ENCODE assay signal across 31 cellular contexts in the genomic region with DNA sequence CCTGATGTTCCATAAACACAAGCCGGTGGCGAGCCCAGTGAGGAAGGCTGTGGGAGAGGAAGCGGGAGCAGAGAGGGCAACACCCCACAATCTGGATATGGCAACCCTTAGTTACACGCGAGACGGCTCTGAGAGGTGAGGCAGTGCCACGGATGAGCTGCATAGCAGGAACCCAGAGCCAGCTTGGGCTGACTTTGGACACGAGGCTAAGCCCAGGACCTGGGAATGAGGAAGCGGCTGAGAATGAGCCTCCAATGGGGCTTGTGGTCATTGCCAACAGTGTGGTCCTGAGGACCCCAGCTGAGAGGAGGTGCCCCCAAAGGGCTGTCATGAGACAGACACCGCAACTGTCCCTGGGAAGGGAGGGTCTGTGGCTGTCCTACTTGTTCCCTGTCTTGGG.
"Had no signal": no experiment of that assay in that cellular context is flagged by ENCODE, and none has a peak within 500 bp of the region (broad histone marks: within the 10 kb centered on the region; RNA-seq: fewer than 3 reads in every experiment).

No MANE protein-coding gene starts in this region.

- H3K36me3 Mint-ChIP-seq: naive B cell; naive thymus-derived CD8-positive, alpha-beta T cell; natural killer cell treated with Interleukin-12 subunit alpha and Interleukin-12 subunit beta and Interleukin-15 and Interleukin-18, amount 100 ng/mL, for 72 hours; stimulated activated naive B cell treated with anti-CD40 and anti-IgM and Interleukin-4, amounts not matched to agents 10 μg/mL and 1 μg/mL and 100 μg/mL, for 72 hours; type B pancreatic cell had no signal

- H3K4me3 ChIP-seq: ovary, psoas muscle, right lobe of liver, skin epidermis, smooth muscle cell, spleen, stomach, thoracic aorta, thyroid gland, tibial nerve, upper lobe of right lung, uterus had no signal

- H3K27ac Mint-ChIP-seq: naive B cell; naive thymus-derived CD8-positive, alpha-beta T cell; natural killer cell treated with Interleukin-12 subunit alpha and Interleukin-12 subunit beta and Interleukin-15 and Interleukin-18, amount 100 ng/mL, for 72 hours; nephron progenitor cell; progenitor cell of endocrine pancreas; stimulated activated naive B cell treated with anti-CD40 and anti-IgM and Interleukin-4, amounts not matched to agents 10 μg/mL and 1 μg/mL and 100 μg/mL, for 72 hours; stimulated activated naive CD8-positive, alpha-beta T cell treated with anti-CD3 and anti-CD28 coated beads, Interleukin-15, Interleukin-2, amounts not matched to agents 100 ng/mL and 50 ng/mL, for 24 hours; type B pancreatic cell had no signal

- DNase-seq: naive B cell; naive thymus-derived CD8-positive, alpha-beta T cell; nephron progenitor cell; occipital lobe; ovary; posterior cingulate gyrus; psoas muscle; right cardiac atrium; spleen; stimulated activated CD4-positive, alpha-beta T cell treated with anti-CD3 and anti-CD28 coated beads, Interleukin-12 subunit alpha, Interleukin-12 subunit beta, amount 100 ng/mL, for 4 hours; stimulated activated CD4-positive, alpha-beta T cell treated with anti-CD3 and anti-CD28 coated beads, Interleukin-1b, Interleukin-23, amount 100 ng/mL, for 48 hours; stimulated activated CD4-positive, alpha-beta T cell treated with anti-CD3 and anti-CD28 coated beads, Interleukin-4, amount 100 ng/mL, for 1 hour; stimulated activated CD4-positive, alpha-beta T cell treated with anti-CD3 and anti-CD28 coated beads, Interleukin-4, amount 100 ng/mL, for 4 hours; stimulated activated CD8-positive, alpha-beta memory T cell treated with anti-CD3 and anti-CD28 coated beads, Interleukin-4, amount 100 ng/mL, for 48 hours; stimulated activated naive B cell treated with anti-CD40 and anti-IgM and Interleukin-4, amounts not matched to agents 10 μg/mL and 1 μg/mL and 100 μg/mL, for 72 hours; stimulated activated naive CD4-positive, alpha-beta T cell treated with Interleukin-2 at 50 U/mL for 16 hours; stomach; thyroid gland; upper lobe of right lung; uterus had no signal

- H3K4me3 Mint-ChIP-seq: naive B cell; naive thymus-derived CD8-positive, alpha-beta T cell; natural killer cell treated with Interleukin-12 subunit alpha and Interleukin-12 subunit beta and Interleukin-15 and Interleukin-18, amount 100 ng/mL, for 72 hours; nephron progenitor cell; neural crest cell; stimulated activated naive B cell treated with anti-CD40 and anti-IgM and Interleukin-4, amounts not matched to agents 10 μg/mL and 1 μg/mL and 100 μg/mL, for 72 hours; stimulated activated naive CD8-positive, alpha-beta T cell treated with anti-CD3 and anti-CD28 coated beads, Interleukin-15, Interleukin-2, amounts not matched to agents 100 ng/mL and 50 ng/mL, for 24 hours; type B pancreatic cell had no signal

- H3K27me3 ChIP-seq: ovary, right lobe of liver, thyroid gland, tibial nerve, upper lobe of right lung, uterus had no signal

- H3K4me2 ChIP-seq: smooth muscle cell had no signal

- H3K27ac ChIP-seq: ovary, parathyroid adenoma, psoas muscle, right lobe of liver, skin epidermis, spleen, stomach, thoracic aorta, thyroid gland, tibial nerve, upper lobe of right lung, uterus had no signal

- H3K9me3 Mint-ChIP-seq: naive thymus-derived CD8-positive, alpha-beta T cell; natural killer cell treated with Interleukin-12 subunit alpha and Interleukin-12 subunit beta and Interleukin-15 and Interleukin-18, amount 100 ng/mL, for 72 hours; stimulated activated naive B cell treated with anti-CD40 and anti-IgM and Interleukin-4, amounts not matched to agents 10 μg/mL and 1 μg/mL and 100 μg/mL, for 72 hours; stimulated activated naive CD8-positive, alpha-beta T cell treated with anti-CD3 and anti-CD28 coated beads, Interleukin-15, Interleukin-2, amounts not matched to agents 100 ng/mL and 50 ng/mL, for 24 hours; type B pancreatic cell had no signal

- H3K79me2 ChIP-seq: parathyroid adenoma had no signal

- H2AFZ ChIP-seq: parathyroid adenoma had no signal

- H3K4me1 ChIP-seq: parathyroid adenoma had no signal

- ATAC-seq: naive thymus-derived CD8-positive, alpha-beta T cell; natural killer cell treated with Interleukin-12 subunit alpha and Interleukin-12 subunit beta and Interleukin-15 and Interleukin-18, amount 100 ng/mL, for 72 hours; psoas muscle; right cardiac atrium; right lobe of liver; stimulated activated naive B cell treated with anti-CD40 and anti-IgM and Interleukin-4, amounts not matched to agents 10 μg/mL and 1 μg/mL and 100 μg/mL, for 72 hours; upper lobe of right lung had no signal

- H3K9ac ChIP-seq: parathyroid adenoma had no signal

- H3K36me3 ChIP-seq: ovary, right lobe of liver, spleen, stomach, thoracic aorta, thyroid gland, tibial nerve, upper lobe of right lung, uterus had no signal

- H3K9me3 ChIP-seq: ovary, psoas muscle, right lobe of liver, spleen, stomach, thoracic aorta, thyroid gland, tibial nerve, upper lobe of right lung, uterus had no signal
